ENCODE assay signal across 11 cellular contexts in genomic region chr19:4393947-4394590, GRCh38. TPM values are rescaled to one million over a fixed set of nuclear protein-coding genes. Genes with fewer than 3 reads are reported as not detected.
DNase-seq lines count a peak whose midpoint lies in the region; ATAC-seq and TF ChIP-seq lines count a peak whose summit lies in the region.
"Had no signal": no experiment of that assay in that cellular context is flagged by ENCODE, and none has a peak within 500 bp of the region (broad histone marks: within the 10 kb centered on the region; RNA-seq: fewer than 3 reads in every experiment).

No MANE protein-coding gene starts in this region.

- DNase-seq in RWPE1 (ENCODE audit: low spot score) = no peak
- DNase-seq in esophagus squamous epithelium (lab: John Stamatoyannopoulos, UW) = no peak
- no peak for DNase-seq in progenitor cell of endocrine pancreas (ENCODE audit: low spot score, unreplicated experiment)
- DNase-seq in 8988T = no peak
- DNase-seq in substantia nigra (lab: John Stamatoyannopoulos, UW) = no peak
- DNase-seq in SHP77 treated with DMSO at 0.1 percent for 48 hours (lab: John Stamatoyannopoulos, UW) = no peak
- DNase-seq: activated effector memory CD4-positive, alpha-beta T cell treated with Interleukin-2 at 50 U/mL for 16 hours; NCI-H446 treated with DMSO at 0.1 percent for 48 hours had no signal

- H3K27me3 ChIP-seq in esophagus squamous epithelium = no peaks in the 10 kb centered on the region

- H3K9me3 ChIP-seq in ES-I3 (ENCODE audit: control insufficient read depth, insufficient read depth, low read length) (no peaks in the 10 kb centered on the region), esophagus squamous epithelium (no peaks in the 10 kb centered on the region)

- WGBS in esophagus squamous epithelium, 2 donors = 66 to 81% methylated on average over 6 to 7 of the region's 8 CpGs

- H3K36me3 ChIP-seq in ES-I3 (ENCODE audit: insufficient read depth, low read length) = no peaks in the 10 kb centered on the region; the same call in 1 of the 2 replicates
- peaks cover 0 to 56% (median 4%) of the 10 kb centered on the region in 3 donors for H3K36me3 ChIP-seq in esophagus squamous epithelium

- POLR2A ChIA-PET in RWPE1 (lab: Yijun Ruan, JAX; ENCODE audit: low non-redundant PET) = no interaction called here

- H3K4me1 Mint-ChIP-seq in progenitor cell of endocrine pancreas (ENCODE audit: low read depth) = peaks cover 29% of the 10 kb centered on the region

- H3K36me3 Mint-ChIP-seq in progenitor cell of endocrine pancreas (ENCODE audit: insufficient read depth) = peaks cover 4% of the 10 kb centered on the region
- H3K36me3 Mint-ChIP-seq: IgD-negative memory B cell had no signal

- CTCF ChIA-PET in RWPE1 (lab: Yijun Ruan, JAX) = interaction anchor here (0.7 to 2.4 kb wide), 2 partner anchors 16 to 24 kb away, joined by 4 to 8 read pairs; no protein-coding TSS in a partner anchor

- intact Hi-C loops in esophagus squamous epithelium (cut with DNase I) = no loop called here

- no peaks in the 10 kb centered on the region for H3K9me3 Mint-ChIP-seq in progenitor cell of endocrine pancreas (ENCODE audit: low read depth)

- H3K4me1 ChIP-seq in ES-I3 (ENCODE audit: insufficient read depth, low read length) (peaks cover 32% of the 10 kb centered on the region), esophagus squamous epithelium (peaks cover 54 to 98% (median 83%) of the 10 kb centered on the region in 3 donors)

- peak overlapping the region; percentile 11 for H3K27ac Mint-ChIP-seq in progenitor cell of endocrine pancreas

- H3K4me3 Mint-ChIP-seq in progenitor cell of endocrine pancreas (ENCODE audit: low read depth) = no peak overlapping the region

- TF ChIP-seq CTCF in RWPE1 (conservative IDR thresholded peaks at IDR 0.05; ENCODE audit: low read depth) (no peak), esophagus squamous epithelium (IDR thresholded peaks at IDR 0.05) (no peak), progenitor cell of endocrine pancreas (IDR thresholded peaks at IDR 0.05; ENCODE audit: unreplicated experiment) (no peak)

- peak overlapping the region; percentile 24; the same call in 1 of the 2 replicates for H3K9ac ChIP-seq in ES-I3 (ENCODE audit: low read depth, low read length)

- ATAC-seq in HG03432 (IDR thresholded peaks at IDR 0.05; ENCODE audit: unreplicated experiment) = no peak

- H3K27ac ChIP-seq in RWPE1 (peak overlapping the region; percentile 99), esophagus squamous epithelium (peak overlapping the region; percentile 51 to 90 (median 76)), substantia nigra (ENCODE audit: low read depth, low read length, poor library complexity, severe bottlenecking) (no peak overlapping the region)

- H3K4me3 ChIP-seq in esophagus squamous epithelium = no peak overlapping the region

- no peaks in the 10 kb centered on the region for H3K27me3 Mint-ChIP-seq in progenitor cell of endocrine pancreas
- H3K27me3 Mint-ChIP-seq: IgD-negative memory B cell had no signal

- TF ChIP-seq POLR2A in esophagus squamous epithelium (IDR thresholded peaks at IDR 0.05) = no peak

RNA-seq across cellular contexts. Expression of gene SH3GL1, which starts 6.3 kb away (rescaled TPM):
- total RNA-seq in esophagus squamous epithelium = 100 to 1,000 TPM in 2 of 4 donors, 10 to 100 TPM in 2; 67.4 to 131 (median 91.2) TPM
- total RNA-seq in progenitor cell of endocrine pancreas = 55.6 and 61.6 TPM in 2 replicates

RNA-seq across cellular contexts. Expression of gene CHAF1A, which starts 8.4 kb away (rescaled TPM):
- 10 to 100 TPM in 3 of 4 donors, 1 to 10 TPM in 1; 7.6 to 20.9 (median 11.9) TPM for total RNA-seq in esophagus squamous epithelium
- total RNA-seq in progenitor cell of endocrine pancreas = 41.8 and 48.2 TPM in 2 replicates

RNA-seq across cellular contexts. Expression of gene MPND, which starts 50.7 kb away (rescaled TPM):
- total RNA-seq in esophagus squamous epithelium = 10 to 100 TPM in 1 of 4 donors, 1 to 10 TPM in 3; 2.5 to 11.1 (median 6.5) TPM
- 62.2 and 64.2 TPM in 2 replicates for total RNA-seq in progenitor cell of endocrine pancreas

RNA-seq across cellular contexts. Expression of gene STAP2, which starts 55.4 kb away (rescaled TPM):
- total RNA-seq in esophagus squamous epithelium = 100 to 1,000 TPM in 1 of 4 donors, 10 to 100 TPM in 3; 61.4 to 131 (median 82.5) TPM
- total RNA-seq in progenitor cell of endocrine pancreas = 35.6 and 41.0 TPM in 2 replicates
